Comparison of ENCODE assay signal across 1 cellular context in the genomic region with DNA sequence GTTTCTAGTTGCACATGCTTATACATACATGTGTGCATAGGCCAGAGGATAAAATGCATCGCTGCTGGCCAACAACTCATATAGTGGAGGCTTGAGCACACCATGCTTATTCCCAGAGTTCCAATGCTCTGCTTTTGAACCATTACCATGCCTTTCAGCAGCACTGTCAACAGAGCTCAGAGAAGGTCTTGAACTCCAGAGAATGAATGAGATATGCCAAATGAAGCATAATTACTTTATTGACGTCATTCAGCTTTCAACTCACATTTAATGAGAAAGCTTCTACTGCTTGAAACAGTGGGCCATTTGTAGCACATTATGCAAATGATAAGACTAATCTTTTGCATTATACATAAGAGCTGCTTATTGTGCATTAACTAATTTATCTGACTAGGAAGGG.
TF ChIP-seq lines count a peak whose summit lies in the region.

No MANE protein-coding gene starts in this region.

TF ChIP-seq in WTC11, 78 proteins besides CTCF, POLR2A, EP300 and RAD21 (continued from another document):
- TF ChIP-seq HMGXB4 (CRISPR knock-in tag; IDR thresholded peaks at IDR 0.05) (no peak), ZNF232 (CRISPR knock-in tag; IDR thresholded peaks at IDR 0.05) (no peak), ATF6 (CRISPR knock-in tag; IDR thresholded peaks at IDR 0.05) (no peak), ZNF219 (CRISPR knock-in tag; IDR thresholded peaks at IDR 0.05; ENCODE audit: borderline replicate concordance) (no peak), NFYB (CRISPR knock-in tag; conservative IDR thresholded peaks at IDR 0.05; ENCODE audit: low read depth) (no peak), TP53 (CRISPR knock-in tag; IDR thresholded peaks at IDR 0.05) (no peak), NR1H2 (CRISPR knock-in tag; IDR thresholded peaks at IDR 0.05) (no peak), NFE2L1 (CRISPR knock-in tag; IDR thresholded peaks at IDR 0.05) (no peak), SMAD3 (CRISPR knock-in tag; IDR thresholded peaks at IDR 0.05; ENCODE audit: borderline replicate concordance) (no peak), ZNF263 (CRISPR knock-in tag; IDR thresholded peaks at IDR 0.05; ENCODE audit: low read depth) (no peak)
- TF ChIP-seq, protein P1, sequence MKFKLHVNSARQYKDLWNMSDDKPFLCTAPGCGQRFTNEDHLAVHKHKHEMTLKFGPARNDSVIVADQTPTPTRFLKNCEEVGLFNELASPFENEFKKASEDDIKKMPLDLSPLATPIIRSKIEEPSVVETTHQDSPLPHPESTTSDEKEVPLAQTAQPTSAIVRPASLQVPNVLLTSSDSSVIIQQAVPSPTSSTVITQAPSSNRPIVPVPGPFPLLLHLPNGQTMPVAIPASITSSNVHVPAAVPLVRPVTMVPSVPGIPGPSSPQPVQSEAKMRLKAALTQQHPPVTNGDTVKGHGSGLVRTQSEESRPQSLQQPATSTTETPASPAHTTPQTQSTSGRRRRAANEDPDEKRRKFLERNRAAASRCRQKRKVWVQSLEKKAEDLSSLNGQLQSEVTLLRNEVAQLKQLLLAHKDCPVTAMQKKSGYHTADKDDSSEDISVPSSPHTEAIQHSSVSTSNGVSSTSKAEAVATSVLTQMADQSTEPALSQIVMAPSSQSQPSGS (CRISPR knock-in tag; IDR thresholded peaks at IDR 0.05; ENCODE audit: borderline replicate concordance, low read depth): no peak
